In genomic region chr22:38697055-38697980, GRCh38 we compare ENCODE assay signal across 8 cellular contexts. TPM values are rescaled to one million over a fixed set of nuclear protein-coding genes. Genes with fewer than 3 reads are reported as not detected.
DNase-seq lines count a peak whose midpoint lies in the region; ATAC-seq and TF ChIP-seq lines count a peak whose summit lies in the region.

No MANE protein-coding gene starts in this region.

- peaks cover 33 to 35% of the 10 kb centered on the region in 2 donors for H3K4me1 ChIP-seq in gastrocnemius medialis

- peaks cover 0 to 7% of the 10 kb centered on the region in 2 donors for H3K36me3 ChIP-seq in gastrocnemius medialis

- H3K4me3 ChIP-seq in GM08714 (ENCODE audit: low read length) (peak overlapping the region; percentile 17; the same call in 1 of the 2 replicates), WI38 (ENCODE audit: low read depth, low read length) (0 out of 2 replicates have a peak overlapping the region, but pooled peaks have one; percentile 13), fibroblast of pulmonary artery (replicated peaks; ENCODE audit: low read depth, low read length) (peak overlapping the region; percentile 81), gastrocnemius medialis (no peak overlapping the region)

- H3K27ac ChIP-seq in gastrocnemius medialis: peak overlapping the region; percentile 57 to 97 (median 96)

- in situ Hi-C loops in gastrocnemius medialis (cut with MboI; ENCODE audit: low sequenced_read_pairs in 4 of 4): no loop called here

- H3K27me3 ChIP-seq in gastrocnemius medialis: no peaks in the 10 kb centered on the region

- intact Hi-C loops in gastrocnemius medialis (cut with DNase I; ENCODE audit: low total_unique reads): no loop called here

- peak; percentile 78 for DNase-seq in fibroblast of pulmonary artery (ENCODE audit: low read depth)
- DNase-seq in gastrocnemius medialis: no peak
- DNase-seq in stimulated activated CD4-positive, alpha-beta T cell treated with anti-CD3 and anti-CD28 coated beads, Interleukin-4, amount 100 ng/mL, for 1 hour: no peak
- no peak for DNase-seq in mucosa of gallbladder (ENCODE audit: low spot score)

- no peak for ATAC-seq in gastrocnemius medialis
- no peak for ATAC-seq in HG03342 (IDR thresholded peaks at IDR 0.05; ENCODE audit: unreplicated experiment)
- ATAC-seq in GM18909 (IDR thresholded peaks at IDR 0.05; ENCODE audit: poor library complexity, unreplicated experiment): no peak

- no peak for TF ChIP-seq CTCF in WI38 (IDR thresholded peaks at IDR 0.05; ENCODE audit: low read depth, low read length)
- no peak for TF ChIP-seq CTCF in fibroblast of pulmonary artery (IDR thresholded peaks at IDR 0.05; ENCODE audit: low read length, missing control alignments)
- TF ChIP-seq CTCF in gastrocnemius medialis (IDR thresholded peaks at IDR 0.05 in 4 of 5, conservative IDR thresholded peaks at IDR 0.05 in 1 of 5): no peak

- no peak for TF ChIP-seq POLR2A in gastrocnemius medialis (IDR thresholded peaks at IDR 0.05)

- H3K9me3 ChIP-seq in gastrocnemius medialis: no peaks in the 10 kb centered on the region

RNA-seq across cellular contexts. Expression of gene JOSD1, which starts 3.4 kb away (rescaled TPM):
- total RNA-seq in gastrocnemius medialis (10 to 100 TPM; 25.1 to 50.5 (median 42.4) TPM), mucosa of gallbladder (75.4 TPM)

RNA-seq across cellular contexts. Expression of gene GTPBP1, which starts 8.4 kb away (rescaled TPM):
- total RNA-seq in gastrocnemius medialis (100 to 1,000 TPM in 1 of 4 donors, 10 to 100 TPM in 3; 27.7 to 124 (median 36.0) TPM), mucosa of gallbladder (67.1 TPM)

RNA-seq across cellular contexts. Expression of gene TOMM22, which starts 15.6 kb away (rescaled TPM):
- total RNA-seq in gastrocnemius medialis (10 to 100 TPM; 37.1 to 47.1 (median 46.3) TPM), mucosa of gallbladder (52.7 TPM)

RNA-seq across cellular contexts. Expression of gene CBY1, which starts 40.9 kb away (rescaled TPM):
- total RNA-seq in gastrocnemius medialis: 10 to 100 TPM in 2 of 4 donors, 1 to 10 TPM in 2; 8.0 to 15.7 (median 12.6) TPM
- total RNA-seq in mucosa of gallbladder: 43.2 TPM

RNA-seq across cellular contexts. Expression of gene FAM227A, which starts 41.1 kb away (rescaled TPM):
- under 1 TPM in 1 of 4 donors, not detected in 3; 0.02 TPM for total RNA-seq in gastrocnemius medialis
- 5.1 TPM for total RNA-seq in mucosa of gallbladder

Comparison
In these comparisons a context has a peak if more than half of its experiments do, and no peak if none do; other contexts are left out.
1. H3K4me3 ChIP-seq: peak in GM08714 (single experiment), WI38 (single experiment) and fibroblast of pulmonary artery (single experiment); none in gastrocnemius medialis (0 of 4).